Comparison of ENCODE assay signal across 8 cellular contexts in the genomic region with DNA sequence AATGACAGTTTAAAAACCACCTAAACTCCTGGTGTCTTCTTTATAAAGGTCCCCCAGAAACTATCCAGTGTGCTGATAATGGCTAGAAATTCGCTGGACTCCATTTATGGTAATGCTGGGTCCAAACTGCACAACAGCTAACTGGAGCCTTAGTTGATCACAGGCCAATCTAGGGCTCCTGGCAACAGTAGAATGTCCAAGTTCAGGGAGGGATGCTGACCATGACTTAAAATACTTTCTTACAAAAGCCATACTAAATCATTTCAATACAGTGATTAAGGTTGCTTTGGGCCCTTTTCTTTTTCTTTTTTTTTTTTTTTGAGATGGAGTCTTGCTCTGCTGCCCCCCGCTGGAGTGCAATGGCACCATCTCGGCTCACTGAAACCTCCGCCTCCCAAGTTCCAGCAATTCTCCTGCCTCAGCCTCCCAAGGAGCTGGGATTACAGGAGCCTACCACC. TPM values are rescaled to one million over a fixed set of nuclear protein-coding genes. Genes with fewer than 3 reads are reported as not detected.
DNase-seq lines count a peak whose midpoint lies in the region; ATAC-seq and TF ChIP-seq lines count a peak whose summit lies in the region.

No MANE protein-coding gene starts in this region.

- no peaks in the 10 kb centered on the region for H3K27me3 ChIP-seq in H9 (ENCODE audit: insufficient read depth, low read length)

- H3K9me3 Mint-ChIP-seq in H9 (no peaks in the 10 kb centered on the region), mesothelial cell of epicardium (no peaks in the 10 kb centered on the region)
- no peaks in the 10 kb centered on the region for H3K9me3 Mint-ChIP-seq in T-helper 2 cell treated with Interferon-gamma antibody and Interleukin-4, amounts not matched to agents 5 μg/mL and 100 μg/mL, for 36 hours

- no peak overlapping the region for H2AK5ac ChIP-seq in H9 (ENCODE audit: insufficient read length, low read length)

- no peaks in the 10 kb centered on the region for H4K20me1 ChIP-seq in H9 (ENCODE audit: control insufficient read depth, insufficient read depth, insufficient read length)

- ATAC-seq in HG02763 (IDR thresholded peaks at IDR 0.05; ENCODE audit: unreplicated experiment): no peak
- no peak for ATAC-seq in HG03139 (IDR thresholded peaks at IDR 0.05; ENCODE audit: unreplicated experiment)

- TF ChIP-seq CTCF in H9 (conservative IDR thresholded peaks at IDR 0.05): peak; percentile 69
- TF ChIP-seq CTCF in mesothelial cell of epicardium (IDR thresholded peaks at IDR 0.05; ENCODE audit: unreplicated experiment): peak; percentile 13

- no peaks in the 10 kb centered on the region for H3K4me1 ChIP-seq in H9 (ENCODE audit: insufficient read depth, low read length)

- no peak overlapping the region for H3K27ac Mint-ChIP-seq in H9
- peak overlapping the region; percentile 68 for H3K27ac Mint-ChIP-seq in mesothelial cell of epicardium
- no peak overlapping the region for H3K27ac Mint-ChIP-seq in T-helper 2 cell treated with Interferon-gamma antibody and Interleukin-4, amounts not matched to agents 5 μg/mL and 100 μg/mL, for 36 hours

- no peak overlapping the region for H3K23ac ChIP-seq in H9 (ENCODE audit: insufficient read length, low read depth, low read length)

- no peaks in the 10 kb centered on the region for H3K9me3 ChIP-seq in H9 (ENCODE audit: control insufficient read depth, low read depth, low read length)

- H3K14ac ChIP-seq in H9 (ENCODE audit: insufficient read depth, low read length): no peak overlapping the region

- peak; percentile 37 for DNase-seq in CD1c-positive myeloid dendritic cell (ENCODE audit: extremely low spot score)
- DNase-seq in H9: no peak
- peak; percentile 13 for DNase-seq in astrocyte of the hippocampus (ENCODE audit: low read depth, low spot score)
- no peak for DNase-seq in mesothelial cell of epicardium (ENCODE audit: low spot score in 2 of 2, unreplicated experiment in 2 of 2)
- DNase-seq in T-helper 2 cell treated with Interferon-gamma antibody and Interleukin-4, amounts not matched to agents 5 μg/mL and 100 μg/mL, for 36 hours (ENCODE audit: low spot score): no peak
- no peak for DNase-seq in NCI-H1930 (lab: John Stamatoyannopoulos, UW)

- no peaks in the 10 kb centered on the region for H3K27me3 Mint-ChIP-seq in H9 (ENCODE audit: low read depth)
- H3K27me3 Mint-ChIP-seq in mesothelial cell of epicardium (ENCODE audit: low read depth): no peaks in the 10 kb centered on the region
- H3K27me3 Mint-ChIP-seq in T-helper 2 cell treated with Interferon-gamma antibody and Interleukin-4, amounts not matched to agents 5 μg/mL and 100 μg/mL, for 36 hours (ENCODE audit: low read depth): no peaks in the 10 kb centered on the region

- no peaks in the 10 kb centered on the region for H3K23me2 ChIP-seq in H9 (ENCODE audit: insufficient read length, low read depth, low read length, poor library complexity, severe bottlenecking)

- no peaks in the 10 kb centered on the region for H3K36me3 Mint-ChIP-seq in H9 (ENCODE audit: insufficient read depth in 1 of 3, low read depth in 3 of 3)
- H3K36me3 Mint-ChIP-seq in mesothelial cell of epicardium: peaks cover 12% of the 10 kb centered on the region
- peaks cover 10% of the 10 kb centered on the region for H3K36me3 Mint-ChIP-seq in T-helper 2 cell treated with Interferon-gamma antibody and Interleukin-4, amounts not matched to agents 5 μg/mL and 100 μg/mL, for 36 hours (ENCODE audit: low read depth)

- no peak overlapping the region for H3K18ac ChIP-seq in H9 (ENCODE audit: insufficient read length, low read depth, low read length)

- no peak overlapping the region for H3K27ac ChIP-seq in H9 (ENCODE audit: insufficient read length, low read depth, low read length)

- H2BK12ac ChIP-seq in H9 (ENCODE audit: insufficient read length, low read depth, low read length): no peak overlapping the region

- no peak overlapping the region for H3K9ac ChIP-seq in H9 (ENCODE audit: extremely low read depth, insufficient read length, low read length)

- no peak overlapping the region for H4K5ac ChIP-seq in H9 (ENCODE audit: insufficient read length, low read depth, low read length)

- no peak overlapping the region for H2AFZ ChIP-seq in H9 (ENCODE audit: low read length)

- H4K8ac ChIP-seq in H9 (replicated peaks; ENCODE audit: insufficient read length, low read depth, low read length): no peak overlapping the region

- no peak overlapping the region for H3K4ac ChIP-seq in H9 (ENCODE audit: low read depth, low read length)

- H4K91ac ChIP-seq in H9 (ENCODE audit: insufficient read length, low read depth, low read length): no peak overlapping the region

- no peak overlapping the region for H3K56ac ChIP-seq in H9 (ENCODE audit: insufficient read length, low read depth, low read length)

- no peak overlapping the region for H3T11ph ChIP-seq in H9 (ENCODE audit: low read length)

- no CpG with 5 or more reads among the region's 4 CpGs for WGBS in H9 (ENCODE audit: extremely low coverage, insufficient read length, low lambda C conversion rate)

- no peak overlapping the region for H2BK120ac ChIP-seq in H9 (ENCODE audit: low read depth, low read length, poor library complexity, severe bottlenecking)

- no peak overlapping the region for H2BK15ac ChIP-seq in H9 (ENCODE audit: low read depth, low read length)

- H2BK20ac ChIP-seq in H9 (ENCODE audit: low read depth, low read length, poor library complexity, severe bottlenecking): no peak overlapping the region

- H3K4me1 Mint-ChIP-seq in H9 (peaks cover 4 to 6% of the 10 kb centered on the region in 2 experiments), mesothelial cell of epicardium (peaks cover 42% of the 10 kb centered on the region)
- peaks cover 38% of the 10 kb centered on the region for H3K4me1 Mint-ChIP-seq in T-helper 2 cell treated with Interferon-gamma antibody and Interleukin-4, amounts not matched to agents 5 μg/mL and 100 μg/mL, for 36 hours (ENCODE audit: low read depth)

- no peak overlapping the region for H3K4me3 Mint-ChIP-seq in H9
- H3K4me3 Mint-ChIP-seq in mesothelial cell of epicardium: no peak overlapping the region
- no peak overlapping the region for H3K4me3 Mint-ChIP-seq in T-helper 2 cell treated with Interferon-gamma antibody and Interleukin-4, amounts not matched to agents 5 μg/mL and 100 μg/mL, for 36 hours

- no peaks in the 10 kb centered on the region for H3K79me2 ChIP-seq in H9 (ENCODE audit: insufficient read depth, low read length)

- no peak overlapping the region for H3K4me2 ChIP-seq in H9 (ENCODE audit: insufficient read depth, insufficient read length, low read length)

- H3K79me1 ChIP-seq in H9 (ENCODE audit: insufficient read depth, low read depth, low read length, poor library complexity, severe bottlenecking): no peaks in the 10 kb centered on the region

- H2BK5ac ChIP-seq in H9 (ENCODE audit: insufficient read length, low read length): no peak overlapping the region

RNA-seq across cellular contexts. Expression of a gene that starts 14.5 kb away (rescaled TPM):
- total RNA-seq in H9 (2021): 3.3 and 4.3 TPM in 2 replicates
- 38.9 to 43.6 TPM (median 39.9 TPM) in 3 replicates for total RNA-seq in mesothelial cell of epicardium

Comparison
In these comparisons a context has a peak if more than half of its experiments do, and no peak if none do; other contexts are left out.
1. DNase-seq: peak in CD1c-positive myeloid dendritic cell (single experiment) and astrocyte of the hippocampus (single experiment); none in H9 (single experiment), mesothelial cell of epicardium (0 of 2), T-helper 2 cell treated with Interferon-gamma antibody and Interleukin-4, amounts not matched to agents 5 μg/mL and 100 μg/mL, for 36 hours (single experiment) and NCI-H1930 (0 of 2).